ENCODE assay signal across 8 cellular contexts in genomic region chr18:62524443-62525200, GRCh38. TPM values are rescaled to one million over a fixed set of nuclear protein-coding genes. Genes with fewer than 3 reads are reported as not detected.
DNase-seq lines count a peak whose midpoint lies in the region; ATAC-seq and TF ChIP-seq lines count a peak whose summit lies in the region.

No MANE protein-coding gene starts in this region.

- no peak for TF ChIP-seq CTCF in BE2C (IDR thresholded peaks at IDR 0.05; ENCODE audit: low read depth, low read length)

- H3K36me3 ChIP-seq in BE2C (no peaks in the 10 kb centered on the region), esophagus (ENCODE audit: control insufficient read depth in 2 of 2, insufficient read depth in 2 of 2, low read length in 1 of 2) (no peaks in the 10 kb centered on the region)

- peak overlapping the region; percentile 96 for H3K4me3 Mint-ChIP-seq in activated T-cell treated with anti-CD3 and anti-CD28 coated beads, Interleukin-2, amount 50 U/mL, for 24 hours

- peak; percentile 10 for ATAC-seq in GM21360 (IDR thresholded peaks at IDR 0.05; ENCODE audit: unreplicated experiment)
- ATAC-seq in HG03521 (IDR thresholded peaks at IDR 0.05; ENCODE audit: unreplicated experiment): no peak

- H3K27me3 Mint-ChIP-seq in activated T-cell treated with anti-CD3 and anti-CD28 coated beads, Interleukin-2, amount 50 U/mL, for 24 hours: no peaks in the 10 kb centered on the region

- H3K4me1 Mint-ChIP-seq in activated T-cell treated with anti-CD3 and anti-CD28 coated beads, Interleukin-2, amount 50 U/mL, for 24 hours (ENCODE audit: low read depth): peaks cover 41% of the 10 kb centered on the region

- H3K4me3 ChIP-seq in BE2C (ENCODE audit: low read depth, low read length) (peak overlapping the region; percentile 59), esophagus (ENCODE audit: low read depth in 1 of 2, low read length in 2 of 2) (peak overlapping the region; percentile 75 to 95)

- 2 to 4% methylated on average over 57 of the region's 57 CpGs for WGBS in esophagus, 2 donors

- peak overlapping the region; percentile 96 for H3K27ac Mint-ChIP-seq in activated T-cell treated with anti-CD3 and anti-CD28 coated beads, Interleukin-2, amount 50 U/mL, for 24 hours

- H3K36me3 Mint-ChIP-seq in activated T-cell treated with anti-CD3 and anti-CD28 coated beads, Interleukin-2, amount 50 U/mL, for 24 hours (ENCODE audit: low read depth): peaks cover 29% of the 10 kb centered on the region

- H3K4me1 ChIP-seq in BE2C: no peaks in the 10 kb centered on the region
- H3K4me1 ChIP-seq in esophagus (ENCODE audit: control insufficient read depth in 2 of 2, insufficient read depth in 2 of 2, low read length in 1 of 2): peaks cover 0 to 2% of the 10 kb centered on the region in 2 donors

- H3K27ac ChIP-seq in esophagus (ENCODE audit: low read depth in 2 of 2, low read length in 1 of 2): peak overlapping the region; percentile 99 to 100

- H3K9me3 Mint-ChIP-seq in activated T-cell treated with anti-CD3 and anti-CD28 coated beads, Interleukin-2, amount 50 U/mL, for 24 hours: no peaks in the 10 kb centered on the region

- H3K27me3 ChIP-seq in BE2C (peaks cover 27% of the 10 kb centered on the region), esophagus (ENCODE audit: control insufficient read depth in 1 of 2, insufficient read depth in 2 of 2, low read length in 2 of 2) (no peaks in the 10 kb centered on the region)

- peak; percentile 28 for DNase-seq in BE2C
- DNase-seq in NCI-H69 (lab: John Stamatoyannopoulos, UW): peak; percentile 88
- peak; percentile 82 for DNase-seq in activated T-cell treated with anti-CD3 and anti-CD28 coated beads, Interleukin-2, amount 50 U/mL, for 24 hours
- DNase-seq in myocyte (ENCODE audit: low read depth): peak; percentile 49
- peak; percentile 44 to 54 for DNase-seq in stimulated activated CD8-positive, alpha-beta memory T cell treated with anti-CD3 and anti-CD28 coated beads, Interleukin-7, amount 100 ng/mL, for 4 hours (ENCODE audit: low read depth in 2 of 2)

- H3K9me3 ChIP-seq in BE2C (no peaks in the 10 kb centered on the region), esophagus (ENCODE audit: control insufficient read depth in 2 of 2, insufficient read depth in 1 of 2, low read depth in 1 of 2, low read length in 1 of 2) (no peaks in the 10 kb centered on the region)

RNA-seq across cellular contexts. Expression of gene ZCCHC2, which starts 1.8 kb away (rescaled TPM):
- polyA plus RNA-seq in BE2C (2012; ENCODE audit: insufficient read depth, insufficient read length, low read depth): 3.7 TPM
- polyA plus RNA-seq in esophagus: 1 to 10 TPM; 3.0 to 3.5 TPM
- total RNA-seq in myocyte: 3.6 and 4.5 TPM in 2 replicates
- 2.7 TPM for polyA plus RNA-seq in myocyte (2012)

Comparison
In these comparisons a context has a peak if more than half of its experiments do, and no peak if none do; other contexts are left out.
1. DNase-seq: peak in every context shown above with its lines; median percentile 88 in NCI-H69; 82 in activated T-cell treated with anti-CD3 and anti-CD28 coated beads, Interleukin-2, amount 50 U/mL, for 24 hours; 49 in myocyte; 49 in stimulated activated CD8-positive, alpha-beta memory T cell treated with anti-CD3 and anti-CD28 coated beads, Interleukin-7, amount 100 ng/mL, for 4 hours; 28 in BE2C.